ENCODE assay signal across 8 cellular contexts in genomic region chr12:57214398-57214781, GRCh38. TPM values are rescaled to one million over a fixed set of nuclear protein-coding genes. Genes with fewer than 3 reads are reported as not detected.
A peak's percentile ranks its signal among the peaks of the same experiment; 100 is the strongest.
DNase-seq lines count a peak whose midpoint lies in the region; ATAC-seq and TF ChIP-seq lines count a peak whose summit lies in the region.

No MANE protein-coding gene starts in this region.

- no peak for TF ChIP-seq POLR2A in prostate gland (IDR thresholded peaks at IDR 0.05)

- H3K9me3 Mint-ChIP-seq in activated T-helper 17 cell treated with anti-CD3 and anti-CD28 coated beads, Interleukin-2, amount 50 U/mL, for 72 hours: no peaks in the 10 kb centered on the region

- H3K27ac Mint-ChIP-seq in activated T-helper 17 cell treated with anti-CD3 and anti-CD28 coated beads, Interleukin-2, amount 50 U/mL, for 72 hours: no peak overlapping the region

- no peak overlapping the region for H3K27ac ChIP-seq in prostate gland

- TF ChIP-seq CTCF in GM12872 (IDR thresholded peaks at IDR 0.05; ENCODE audit: insufficient read depth, low read depth, low read length): peak; percentile 91
- peak; percentile 77 for TF ChIP-seq CTCF in fibroblast of villous mesenchyme (IDR thresholded peaks at IDR 0.05; ENCODE audit: insufficient read depth, low read depth, low read length)
- peak in 3 of 4 experiments; percentile 66 to 79 (median 74) for TF ChIP-seq CTCF in prostate gland (IDR thresholded peaks at IDR 0.05)

- H3K9me3 ChIP-seq in prostate gland: no peaks in the 10 kb centered on the region

- intact Hi-C loops in prostate gland (cut with DNase I): loop anchor here (1.0 kb wide), 1 partner anchor 25 kb away; no protein-coding TSS in a partner anchor

- H3K4me3 ChIP-seq in fibroblast of villous mesenchyme (ENCODE audit: low read depth, low read length) (no peak overlapping the region), prostate gland (no peak overlapping the region)

- 2% methylated on average over 14 of the region's 14 CpGs for WGBS in prostate gland

- peaks cover 1% of the 10 kb centered on the region for H3K27me3 ChIP-seq in prostate gland (replicated peaks; ENCODE audit: insufficient read depth)

- peak; percentile 77 for DNase-seq in LoVo (ENCODE audit: low spot score)
- peak; percentile 84 for DNase-seq in RKO (ENCODE audit: low spot score)
- peak; percentile 61 for DNase-seq in fibroblast of villous mesenchyme (ENCODE audit: low read depth)
- peak; percentile 53 for DNase-seq in prostate gland (ENCODE audit: low spot score)
- DNase-seq in cerebellar nuclear complex (lab: John Stamatoyannopoulos, UW): no peak

- peaks cover 6% of the 10 kb centered on the region for H3K36me3 Mint-ChIP-seq in activated T-helper 17 cell treated with anti-CD3 and anti-CD28 coated beads, Interleukin-2, amount 50 U/mL, for 72 hours (ENCODE audit: low read depth)

- peaks cover 28% of the 10 kb centered on the region for H3K4me1 Mint-ChIP-seq in activated T-helper 17 cell treated with anti-CD3 and anti-CD28 coated beads, Interleukin-2, amount 50 U/mL, for 72 hours

- peaks cover 50% of the 10 kb centered on the region for H3K27me3 Mint-ChIP-seq in activated T-helper 17 cell treated with anti-CD3 and anti-CD28 coated beads, Interleukin-2, amount 50 U/mL, for 72 hours

- peaks cover 0 to 5% of the 10 kb centered on the region in 2 donors for H3K36me3 ChIP-seq in prostate gland

- ATAC-seq in activated T-helper 17 cell treated with anti-CD3 and anti-CD28 coated beads, Interleukin-2, amount 50 U/mL, for 72 hours (replicated peaks): peak; percentile 50
- no peak for ATAC-seq in GM21576 (IDR thresholded peaks at IDR 0.05; ENCODE audit: unreplicated experiment)

- peak overlapping the region; percentile 27 for H3K4me3 Mint-ChIP-seq in activated T-helper 17 cell treated with anti-CD3 and anti-CD28 coated beads, Interleukin-2, amount 50 U/mL, for 72 hours

- H3K4me1 ChIP-seq in prostate gland (replicated peaks): peaks cover 20% of the 10 kb centered on the region

RNA-seq across cellular contexts. Expression of gene NXPH4, which starts 2.2 kb away (rescaled TPM):
- total RNA-seq in activated T-helper 17 cell treated with anti-CD3 and anti-CD28 coated beads, Interleukin-2, amount 50 U/mL, for 72 hours: 1 to 10 TPM in 1 of 2 donors, under 1 TPM in 1; 0.34 to 1.4 TPM
- total RNA-seq in fibroblast of villous mesenchyme (1.3 and 1.6 TPM in 2 replicates), prostate gland (10 to 100 TPM; 10.2 to 18.1 TPM)

RNA-seq across cellular contexts. Expression of gene SHMT2, which starts 15.1 kb away (rescaled TPM):
- total RNA-seq in activated T-helper 17 cell treated with anti-CD3 and anti-CD28 coated beads, Interleukin-2, amount 50 U/mL, for 72 hours: 100 to 1,000 TPM; 232 to 320 TPM
- total RNA-seq in fibroblast of villous mesenchyme (199 and 316 TPM in 2 replicates), prostate gland (10 to 100 TPM; 49.6 to 51.4 TPM)

RNA-seq across cellular contexts. Expression of gene STAC3, which starts 36.6 kb away (rescaled TPM):
- total RNA-seq in activated T-helper 17 cell treated with anti-CD3 and anti-CD28 coated beads, Interleukin-2, amount 50 U/mL, for 72 hours: 1 to 10 TPM; 3.2 to 4.5 TPM
- total RNA-seq in fibroblast of villous mesenchyme (0.32 and 1.3 TPM in 2 replicates), prostate gland (10 to 100 TPM in 1 of 2 donors, 1 to 10 TPM in 1; 4.8 to 20.9 TPM)

Comparison
In these comparisons a context has a peak if more than half of its experiments do, and no peak if none do; other contexts are left out.
1. DNase-seq: peak in LoVo (single experiment), RKO (single experiment), fibroblast of villous mesenchyme (single experiment) and prostate gland (single experiment); none in cerebellar nuclear complex (0 of 2).
2. Peak in every context shown above with its lines, with median percentiles within 50 percentile points of each other: CTCF ChIP-seq.